ENCODE assay signal across 28 cellular contexts in the genomic region with DNA sequence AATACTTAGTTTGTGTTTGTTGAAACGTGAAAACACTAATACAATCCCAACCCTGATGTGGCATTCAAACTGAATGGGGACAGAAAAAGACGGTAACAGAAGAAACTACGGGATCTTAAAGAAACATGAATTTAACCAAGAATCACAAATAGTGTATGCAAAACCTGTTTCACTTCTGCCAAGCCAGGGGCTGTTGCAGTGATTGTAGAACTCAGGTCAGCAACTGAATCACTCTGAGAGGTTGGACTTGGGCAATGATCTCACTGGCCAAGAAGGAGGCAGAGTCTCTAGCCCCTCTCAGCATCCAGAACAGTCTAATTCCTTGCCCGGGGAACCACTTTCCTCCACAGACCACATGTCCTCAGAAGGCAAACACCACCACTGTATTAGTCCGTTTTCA. TPM values are rescaled to one million over a fixed set of nuclear protein-coding genes. Genes with fewer than 3 reads are reported as not detected.
DNase-seq lines count a peak whose midpoint lies in the region; ATAC-seq, FAIRE-seq and TF ChIP-seq lines count a peak whose summit lies in the region.
"Had no signal": no experiment of that assay in that cellular context is flagged by ENCODE, and none has a peak within 500 bp of the region (broad histone marks: within the 10 kb centered on the region; RNA-seq: fewer than 3 reads in every experiment).

No MANE protein-coding gene starts in this region.

- no peak for DNase-seq in GM12878 (ENCODE audit: low read depth, low spot score)
- DNase-seq in GM19239 (ENCODE audit: insufficient read length, low spot score) = no peak
- no peak for DNase-seq in SW 1271 (lab: John Stamatoyannopoulos, UW)
- DNase-seq in chondrocyte (ENCODE audit: low spot score) = no peak
- DNase-seq: CD4-positive, CD25-positive, alpha-beta regulatory T cell; DMS153; DND-41; GM23248; H9; Kasumi-1; NCI-H1092 treated with DMSO at 0.1 percent for 48 hours; NCI-H1436; NCI-H187 treated with DMSO at 0.1 percent for 48 hours; NCI-H2171 treated with DMSO at 0.1 percent for 48 hours; NCI-H446; NCI-H524 treated with DMSO at 0.1 percent for 48 hours; NCI-H774; NK-92 treated with Interleukin-12 subunit alpha and Interleukin-12 subunit beta, amount 100 ng/mL, for 24 hours; Right ventricle myocardium superior; RPMI8226; T-cell had no signal

- no peak for TF ChIP-seq RAD21 in GM12878 (IDR thresholded peaks at IDR 0.05; ENCODE audit: insufficient read depth, low read depth, low read length)

- ATAC-seq in GM18867 (IDR thresholded peaks at IDR 0.05; ENCODE audit: unreplicated experiment) (peak; percentile 76), GM21390 (IDR thresholded peaks at IDR 0.05; ENCODE audit: unreplicated experiment) (peak; percentile 69), HG02885 (IDR thresholded peaks at IDR 0.05; ENCODE audit: poor library complexity, unreplicated experiment) (peak; percentile 60), GM12878 (peak; percentile 37; the same call in 2 of the 3 replicates)
- ATAC-seq: K562, T-cell had no signal

- in situ Hi-C loops in GM12878 (cut with MboI) = no loop called here

- SMC1A ChIA-PET in GM12878 (lab: Charles Lee; ENCODE audit: uncharacterized antibody, unreplicated experiment) = no interaction called here

- TF ChIP-seq POLR2A in GM12878 (IDR thresholded peaks at IDR 0.05; ENCODE audit: low read depth, low read length) = no peak

- H3K9ac ChIP-seq in GM12878 (ENCODE audit: control insufficient read depth, insufficient read depth, low read length) = no peak overlapping the region
- H3K9ac ChIP-seq: BLaER1, GM23248 had no signal

- no peaks in the 10 kb centered on the region for H3K9me3 ChIP-seq in GM12878 (replicated peaks; ENCODE audit: control insufficient read depth, insufficient read depth, low read length)
- H3K9me3 ChIP-seq: SJSA1 had no signal

- no peak for FAIRE-seq in GM12878 (lab: Jason Lieb, UNC)
- no peak for FAIRE-seq in GM19239 (lab: Jason Lieb, UNC)
- FAIRE-seq: HTR-8/SVneo, K562 had no signal

- no peak overlapping the region for H3K27ac ChIP-seq in GM12878 (ENCODE audit: control insufficient read depth, insufficient read depth)
- H3K27ac ChIP-seq: BLaER1, GM23248, SJSA1 had no signal

- H3K4me2 ChIP-seq in GM12878 (ENCODE audit: control insufficient read depth, insufficient read depth) = no peak overlapping the region

- TF ChIP-seq CTCF in GM12878 (IDR thresholded peaks at IDR 0.05 in 2 of 3, conservative IDR thresholded peaks at IDR 0.05 in 1 of 3; ENCODE audit: control insufficient read depth in 2 of 3, extremely low read depth in 1 of 3, insufficient read depth in 1 of 3, low read depth in 3 of 3, low read length in 3 of 3) (no peak), chondrocyte (IDR thresholded peaks at IDR 0.05) (no peak)

- H3K79me2 ChIP-seq in GM12878 (ENCODE audit: control insufficient read depth, insufficient read depth, low read length) = no peaks in the 10 kb centered on the region

- H3K9me3 Mint-ChIP-seq in chondrocyte (ENCODE audit: low read depth) = peaks cover 3% of the 10 kb centered on the region

- no peak overlapping the region; the same call in 1 of the 2 replicates for H2AFZ ChIP-seq in GM12878 (ENCODE audit: control insufficient read depth, low read depth, low read length)
- H2AFZ ChIP-seq: GM23248 had no signal

- no peaks in the 10 kb centered on the region for H3K4me1 ChIP-seq in GM12878 (ENCODE audit: control insufficient read depth, insufficient read depth, low read length)

- peaks cover 7% of the 10 kb centered on the region for H3K27me3 Mint-ChIP-seq in chondrocyte (ENCODE audit: low read depth)
- H3K27me3 Mint-ChIP-seq: CD4-positive, CD25-positive, alpha-beta regulatory T cell had no signal

- intact Hi-C loops in GM12878 (cut with micrococcal nuclease; ENCODE audit: unreplicated experiment) = no loop called here

- H3K4me1 Mint-ChIP-seq in chondrocyte (ENCODE audit: low read depth) = no peaks in the 10 kb centered on the region

- WGBS in GM12878 (ENCODE audit: insufficient coverage, insufficient replicate concordance, low lambda C conversion rate, missing lambda C conversion rate) = 3% methylated on average over 5 of the region's 5 CpGs

- POLR2A ChIA-PET in GM12878 (lab: Charles Lee) = no interaction called here

- H3K4me3 Mint-ChIP-seq in chondrocyte (ENCODE audit: unreplicated experiment) = no peak overlapping the region
- H3K4me3 Mint-ChIP-seq: CD4-positive, CD25-positive, alpha-beta regulatory T cell; H9; T-cell had no signal

- no peak overlapping the region for H3K27ac Mint-ChIP-seq in chondrocyte (ENCODE audit: unreplicated experiment)
- H3K27ac Mint-ChIP-seq: H9, T-cell had no signal

- H3K4me3 ChIP-seq in GM12878 = no peak overlapping the region
- H3K4me3 ChIP-seq: BLaER1, GM23248, K562, SJSA1 had no signal

- H3K36me3 Mint-ChIP-seq in chondrocyte (ENCODE audit: low read depth) = no peaks in the 10 kb centered on the region
- H3K36me3 Mint-ChIP-seq: CD4-positive, CD25-positive, alpha-beta regulatory T cell; T-cell had no signal

- H3K36me3 ChIP-seq in GM12878 (ENCODE audit: control insufficient read depth in 2 of 2, insufficient read depth in 2 of 2, low read length in 1 of 2) = no peaks in the 10 kb centered on the region
- H3K36me3 ChIP-seq: BLaER1, SJSA1 had no signal

- BruUV-seq in GM12878 (replicated peaks; lab: Mats Ljungman, UMichigan) = no TSS peak

- H3K27me3 ChIP-seq in GM12878 (replicated peaks in 1 of 2; ENCODE audit: control insufficient read depth in 2 of 2, insufficient read depth in 2 of 2, low read length in 1 of 2) = no peaks in the 10 kb centered on the region
- H3K27me3 ChIP-seq: BLaER1, SJSA1 had no signal

- no peak for TF ChIP-seq EP300 in GM12878 (IDR thresholded peaks at IDR 0.05; ENCODE audit: borderline replicate concordance in 1 of 2, control insufficient read depth in 1 of 2, low read depth in 2 of 2, low read length in 2 of 2)

- CTCF ChIA-PET in GM12878 (lab: Yijun Ruan, JAX) = no interaction called here

- H4K20me1 ChIP-seq in GM12878 (ENCODE audit: control insufficient read depth, insufficient read depth) = no peaks in the 10 kb centered on the region
- H4K20me1 ChIP-seq: BLaER1 had no signal

- RAD21 ChIA-PET in GM12878 (lab: Charles Lee; ENCODE audit: unreplicated experiment) = no interaction called here

TF ChIP-seq in GM12878, 131 proteins besides CTCF, POLR2A, EP300 and RAD21 (continues in another document):
- TF ChIP-seq EZH2 (IDR thresholded peaks at IDR 0.05; ENCODE audit: borderline replicate concordance, control insufficient read depth, low read depth, low read length) = no peak
- no peak for TF ChIP-seq SRF (IDR thresholded peaks at IDR 0.05; ENCODE audit: low read depth in 2 of 2, low read length in 2 of 2)
- TF ChIP-seq FOS (IDR thresholded peaks at IDR 0.05; ENCODE audit: borderline replicate concordance, extremely low read depth, insufficient read length) = no peak
- TF ChIP-seq, protein P1, sequence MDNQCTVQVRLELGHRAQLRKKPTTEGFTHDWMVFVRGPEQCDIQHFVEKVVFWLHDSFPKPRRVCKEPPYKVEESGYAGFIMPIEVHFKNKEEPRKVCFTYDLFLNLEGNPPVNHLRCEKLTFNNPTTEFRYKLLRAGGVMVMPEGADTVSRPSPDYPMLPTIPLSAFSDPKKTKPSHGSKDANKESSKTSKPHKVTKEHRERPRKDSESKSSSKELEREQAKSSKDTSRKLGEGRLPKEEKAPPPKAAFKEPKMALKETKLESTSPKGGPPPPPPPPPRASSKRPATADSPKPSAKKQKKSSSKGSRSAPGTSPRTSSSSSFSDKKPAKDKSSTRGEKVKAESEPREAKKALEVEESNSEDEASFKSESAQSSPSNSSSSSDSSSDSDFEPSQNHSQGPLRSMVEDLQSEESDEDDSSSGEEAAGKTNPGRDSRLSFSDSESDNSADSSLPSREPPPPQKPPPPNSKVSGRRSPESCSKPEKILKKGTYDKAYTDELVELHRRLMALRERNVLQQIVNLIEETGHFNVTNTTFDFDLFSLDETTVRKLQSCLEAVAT (IDR thresholded peaks at IDR 0.05) = no peak
- no peak for TF ChIP-seq HDAC2 (IDR thresholded peaks at IDR 0.05)
- TF ChIP-seq GATAD2B (conservative IDR thresholded peaks at IDR 0.05; ENCODE audit: low read depth) = no peak
- TF ChIP-seq ZSCAN29 (IDR thresholded peaks at IDR 0.05) = no peak
- no peak for TF ChIP-seq WRNIP1 (IDR thresholded peaks at IDR 0.05; ENCODE audit: borderline replicate concordance, low read depth, low read length)
- no peak for TF ChIP-seq SP1 (IDR thresholded peaks at IDR 0.05; ENCODE audit: low read depth, low read length)
- TF ChIP-seq SREBF1 (IDR thresholded peaks at IDR 0.05; ENCODE audit: low read length) = no peak
- TF ChIP-seq MYC (IDR thresholded peaks at IDR 0.05; ENCODE audit: insufficient read depth, insufficient read length, insufficient replicate concordance, low read length, severe bottlenecking) = no peak
- no peak for TF ChIP-seq LARP7 (IDR thresholded peaks at IDR 0.05)
- no peak for TF ChIP-seq HDAC6 (IDR thresholded peaks at IDR 0.05; ENCODE audit: unreplicated experiment)
- no peak for TF ChIP-seq SREBF2 (IDR thresholded peaks at IDR 0.05; ENCODE audit: low read length)

RNA-seq across cellular contexts. Expression of a gene that starts 54.9 kb away (rescaled TPM):
- 29.3 and 44.0 TPM in 2 replicates for total RNA-seq in GM12878 (2013; cell fraction: nucleolus; rRNA removed)
- total RNA-seq in GM12878 (2014; rRNA removed) (7.2 and 7.4 TPM in 2 replicates), GM12878 (2014; rRNA removed; fragmentation: Illumina TruSeq; extraction: Trizol) (2.8 and 3.9 TPM in 2 replicates), GM12878 (2021) (6.5 and 7.0 TPM in 2 replicates), chondrocyte (99.5 to 194 TPM (median 184 TPM) in 3 replicates)
- polyA plus RNA-seq in GM12878 (2011; ENCODE audit: low read depth) = 1.0 TPM
- polyA plus RNA-seq in GM12878 (2011; rRNA removed) (1.0 and 1.3 TPM in 2 replicates), GM12878 (2014; fragmentation: Illumina TruSeq; extraction: Trizol) (3.6 and 3.8 TPM in 2 replicates), GM12878 (2014; fragmentation: Nextera tagmentation; extraction: Ambion mirVana) (1 to 10 TPM; 2.1 to 2.4 TPM), GM12878 (2014; rRNA removed) (3.4 and 3.9 TPM in 2 replicates), GM12878 (2016; fragmentation: Nextera tagmentation; extraction: Ambion mirVana) (under 1 TPM; 0.42 to 0.63 TPM)
- 1.2 and 1.5 TPM in 2 replicates for polyA plus RNA-seq in GM12878 (2011; cell fraction: cytosol; rRNA removed)
- polyA plus RNA-seq in GM12878 (2011; cell fraction: nucleus; rRNA removed) = 1.0 and 2.2 TPM in 2 replicates
- polyA plus RNA-seq in GM12878 (2012) = 1.5 and 3.6 TPM in 2 replicates
- polyA minus RNA-seq in GM12878 (2011; rRNA and poly(A)+ RNA removed) = 3.4 and 8.1 TPM in 2 replicates
- polyA minus RNA-seq in GM12878 (2011; cell fraction: cytosol; rRNA and poly(A)+ RNA removed) = 3.7 and 4.2 TPM in 2 replicates
- polyA minus RNA-seq in GM12878 (2011; cell fraction: nucleus; rRNA and poly(A)+ RNA removed) = 5.0 and 9.1 TPM in 2 replicates
